In genomic region chr9:120616961-120617636, GRCh38 we compare ENCODE assay signal across 2 cellular contexts.
TF ChIP-seq lines count a peak whose summit lies in the region.

No MANE protein-coding gene starts in this region.

TF ChIP-seq in SK-N-SH, 30 proteins besides CTCF, POLR2A, EP300 and RAD21 (continued from another document):
- no peak for TF ChIP-seq ZBTB33 (IDR thresholded peaks at IDR 0.05; ENCODE audit: borderline replicate concordance, low read depth)
- no peak for TF ChIP-seq PBX3 (IDR thresholded peaks at IDR 0.05)
- TF ChIP-seq FOXJ3 (CRISPR knock-in tag; IDR thresholded peaks at IDR 0.05): no peak
- TF ChIP-seq FOSL2 (IDR thresholded peaks at IDR 0.05; ENCODE audit: borderline replicate concordance, low read depth): no peak
- no peak for TF ChIP-seq GABPA (IDR thresholded peaks at IDR 0.05; ENCODE audit: low read depth)
- no peak for TF ChIP-seq TCF12 (IDR thresholded peaks at IDR 0.05)
- TF ChIP-seq EZH2phosphoT487 (IDR thresholded peaks at IDR 0.05; ENCODE audit: borderline replicate concordance, low read depth): no peak
- TF ChIP-seq FOXM1 (IDR thresholded peaks at IDR 0.05; ENCODE audit: low read depth): no peak
- no peak for TF ChIP-seq RXRA (IDR thresholded peaks at IDR 0.05; ENCODE audit: borderline replicate concordance, low read depth)
- TF ChIP-seq SIN3A (IDR thresholded peaks at IDR 0.05; ENCODE audit: borderline replicate concordance, low read depth, low read length): no peak
- no peak for TF ChIP-seq NRF1 (IDR thresholded peaks at IDR 0.05; ENCODE audit: low read depth, low read length)
- TF ChIP-seq USF1 (IDR thresholded peaks at IDR 0.05; ENCODE audit: borderline replicate concordance, low read depth): no peak
- TF ChIP-seq YY1 (IDR thresholded peaks at IDR 0.05; ENCODE audit: low read depth): no peak
- TF ChIP-seq USF2 (IDR thresholded peaks at IDR 0.05; ENCODE audit: borderline replicate concordance, low read depth, low read length): no peak
- TF ChIP-seq SMC3 (IDR thresholded peaks at IDR 0.05; ENCODE audit: low read depth, low read length): no peak

TF ChIP-seq in SK-N-SH treated with all-trans-retinoic acid at 6 μM for 48 hours, 23 proteins besides CTCF, POLR2A, EP300 and RAD21 (continued from another document):
- TF ChIP-seq POU6F1 (CRISPR knock-in tag; IDR thresholded peaks at IDR 0.05; ENCODE audit: borderline replicate concordance, low read depth): no peak
- no peak for TF ChIP-seq RARB (CRISPR knock-in tag; IDR thresholded peaks at IDR 0.05)
- TF ChIP-seq CREB5 (CRISPR knock-in tag; IDR thresholded peaks at IDR 0.05; ENCODE audit: low read depth): no peak
- no peak for TF ChIP-seq BACH2 (CRISPR knock-in tag; IDR thresholded peaks at IDR 0.05; ENCODE audit: borderline replicate concordance)
- TF ChIP-seq PATZ1 (CRISPR knock-in tag; IDR thresholded peaks at IDR 0.05; ENCODE audit: borderline replicate concordance): no peak
- TF ChIP-seq CSDC2 (CRISPR knock-in tag; IDR thresholded peaks at IDR 0.05): no peak
- TF ChIP-seq ZNF70 (CRISPR knock-in tag; IDR thresholded peaks at IDR 0.05): no peak
- TF ChIP-seq TOX (CRISPR knock-in tag; IDR thresholded peaks at IDR 0.05; ENCODE audit: borderline replicate concordance): no peak
- no peak for TF ChIP-seq PPARA (CRISPR knock-in tag; IDR thresholded peaks at IDR 0.05; ENCODE audit: borderline replicate concordance)
- TF ChIP-seq GLIS3 (CRISPR knock-in tag; IDR thresholded peaks at IDR 0.05): no peak
- TF ChIP-seq ZNF8 (CRISPR knock-in tag; IDR thresholded peaks at IDR 0.05): no peak
